Comparison of ENCODE assay signal across 8 cellular contexts in genomic region chr7:44534501-44534900, GRCh38. TPM values are rescaled to one million over a fixed set of nuclear protein-coding genes. Genes with fewer than 3 reads are reported as not detected.
DNase-seq lines count a peak whose midpoint lies in the region; ATAC-seq, FAIRE-seq and TF ChIP-seq lines count a peak whose summit lies in the region.

No MANE protein-coding gene starts in this region.

- peak; percentile 2 for DNase-seq in NCI-H2227 (lab: John Stamatoyannopoulos, UW; ENCODE audit: unreplicated experiment)
- no peak for DNase-seq in NCI-H2227 treated with DMSO at 0.1 percent for 48 hours (lab: John Stamatoyannopoulos, UW)
- DNase-seq in HuH-7 (ENCODE audit: low spot score), result peak; percentile 87
- peak; percentile 89 for DNase-seq in SK-N-SH
- peak; percentile 63 for DNase-seq in activated naive CD8-positive, alpha-beta T cell treated with anti-CD3 and anti-CD28 coated beads for 36 hours
- no peak for DNase-seq in kidney

- H2AFZ ChIP-seq in SK-N-SH (ENCODE audit: low read depth), result no peak overlapping the region

- no peaks in the 10 kb centered on the region for H3K36me3 ChIP-seq in SK-N-SH (replicated peaks in 1 of 2; ENCODE audit: control insufficient read depth in 1 of 2, insufficient read depth in 2 of 2, low read length in 1 of 2)
- no peaks in the 10 kb centered on the region for H3K36me3 ChIP-seq in kidney (ENCODE audit: control insufficient read depth in 1 of 2, insufficient read depth in 2 of 2, low read length in 2 of 2)

- no peaks in the 10 kb centered on the region for H3K4me1 ChIP-seq in SK-N-SH (ENCODE audit: control insufficient read depth in 1 of 2, insufficient read depth in 2 of 2, low read depth in 1 of 2, low read length in 1 of 2)
- no peaks in the 10 kb centered on the region for H3K4me1 ChIP-seq in kidney (ENCODE audit: control insufficient read depth in 1 of 2, insufficient read depth in 1 of 2, low read depth in 1 of 2, low read length in 2 of 2)

- 83% methylated on average over 7 of the region's 7 CpGs for WGBS in SK-N-SH (ENCODE audit: low lambda C conversion rate)

- no peaks in the 10 kb centered on the region for H3K4me1 Mint-ChIP-seq in activated naive CD8-positive, alpha-beta T cell treated with anti-CD3 and anti-CD28 coated beads for 36 hours
- peaks cover 10% of the 10 kb centered on the region for H3K4me1 Mint-ChIP-seq in stimulated activated memory B cell treated with anti-CD40 and anti-IgM and Interleukin-4, amounts not matched to agents 10 μg/mL and 1 μg/mL and 100 μg/mL, for 72 hours

- H3K27me3 Mint-ChIP-seq in activated naive CD8-positive, alpha-beta T cell treated with anti-CD3 and anti-CD28 coated beads for 36 hours, result no peaks in the 10 kb centered on the region
- no peaks in the 10 kb centered on the region for H3K27me3 Mint-ChIP-seq in stimulated activated memory B cell treated with anti-CD40 and anti-IgM and Interleukin-4, amounts not matched to agents 10 μg/mL and 1 μg/mL and 100 μg/mL, for 72 hours

- H3K4me2 ChIP-seq in SK-N-SH, result no peak overlapping the region

- H3K9me3 Mint-ChIP-seq in activated naive CD8-positive, alpha-beta T cell treated with anti-CD3 and anti-CD28 coated beads for 36 hours, result no peaks in the 10 kb centered on the region
- no peaks in the 10 kb centered on the region for H3K9me3 Mint-ChIP-seq in stimulated activated memory B cell treated with anti-CD40 and anti-IgM and Interleukin-4, amounts not matched to agents 10 μg/mL and 1 μg/mL and 100 μg/mL, for 72 hours

- H3K79me2 ChIP-seq in SK-N-SH (ENCODE audit: insufficient read depth), result no peaks in the 10 kb centered on the region

- no peak overlapping the region for H3K9ac ChIP-seq in SK-N-SH
- no peak overlapping the region for H3K9ac ChIP-seq in kidney (ENCODE audit: low read length in 2 of 2)

- no peak overlapping the region for H3K27ac Mint-ChIP-seq in activated naive CD8-positive, alpha-beta T cell treated with anti-CD3 and anti-CD28 coated beads for 36 hours
- H3K27ac Mint-ChIP-seq in stimulated activated memory B cell treated with anti-CD40 and anti-IgM and Interleukin-4, amounts not matched to agents 10 μg/mL and 1 μg/mL and 100 μg/mL, for 72 hours, result no peak overlapping the region

- peak; percentile 57 for ATAC-seq in stimulated activated memory B cell treated with anti-CD40 and anti-IgM and Interleukin-4, amounts not matched to agents 10 μg/mL and 1 μg/mL and 100 μg/mL, for 72 hours
- no peak for ATAC-seq in GM18873 (IDR thresholded peaks at IDR 0.05; ENCODE audit: low FRiP score, unreplicated experiment)

- TF ChIP-seq RAD21 in SK-N-SH (IDR thresholded peaks at IDR 0.05; ENCODE audit: low read length), result peak; percentile 41

- H3K9me3 ChIP-seq in SK-N-SH (no peaks in the 10 kb centered on the region), kidney (ENCODE audit: control insufficient read depth in 1 of 2, low read length in 2 of 2) (no peaks in the 10 kb centered on the region)

- intact Hi-C loops in kidney (cut with DNase I), result no loop called here

- TF ChIP-seq EP300 in SK-N-SH (IDR thresholded peaks at IDR 0.05; ENCODE audit: borderline replicate concordance in 1 of 2, low read depth in 1 of 2, low read length in 1 of 2), result no peak

- CTCF ChIA-PET in SK-N-SH (lab: Yijun Ruan, JAX), result interaction anchor here (0.7 to 5.3 kb wide), 29 partner anchors 10 to 318 kb away, joined by 3 to 34 read pairs (median 4); no protein-coding TSS in a partner anchor

- TF ChIP-seq CTCF in SK-N-SH (IDR thresholded peaks at IDR 0.05), result peak; percentile 73
- peak; percentile 33 for TF ChIP-seq CTCF in kidney (IDR thresholded peaks at IDR 0.05; ENCODE audit: borderline replicate concordance, extremely low read depth, insufficient read depth)

- no peaks in the 10 kb centered on the region for H3K9me2 ChIP-seq in SK-N-SH

- no peaks in the 10 kb centered on the region for H3K36me3 Mint-ChIP-seq in activated naive CD8-positive, alpha-beta T cell treated with anti-CD3 and anti-CD28 coated beads for 36 hours
- no peaks in the 10 kb centered on the region for H3K36me3 Mint-ChIP-seq in stimulated activated memory B cell treated with anti-CD40 and anti-IgM and Interleukin-4, amounts not matched to agents 10 μg/mL and 1 μg/mL and 100 μg/mL, for 72 hours

- no peaks in the 10 kb centered on the region for H4K20me1 ChIP-seq in SK-N-SH (ENCODE audit: insufficient read depth)

- POLR2A ChIA-PET in SK-N-SH (lab: Yijun Ruan, JAX), result no interaction called here

- no peaks in the 10 kb centered on the region for H3K27me3 ChIP-seq in SK-N-SH (ENCODE audit: insufficient read depth)

- H3K27ac ChIP-seq in SK-N-SH (ENCODE audit: low read depth in 2 of 2, low read length in 1 of 2) (no peak overlapping the region), kidney (ENCODE audit: low read depth in 2 of 2, low read length in 2 of 2) (no peak overlapping the region)

- no peak for FAIRE-seq in kidney (lab: Jason Lieb, UNC)

- no peak overlapping the region for H3K4me3 Mint-ChIP-seq in activated naive CD8-positive, alpha-beta T cell treated with anti-CD3 and anti-CD28 coated beads for 36 hours
- H3K4me3 Mint-ChIP-seq in stimulated activated memory B cell treated with anti-CD40 and anti-IgM and Interleukin-4, amounts not matched to agents 10 μg/mL and 1 μg/mL and 100 μg/mL, for 72 hours, result no peak overlapping the region

- no peak overlapping the region for H3K4me3 ChIP-seq in SK-N-SH (ENCODE audit: low read depth in 2 of 2, low read length in 1 of 2)
- H3K4me3 ChIP-seq in kidney (ENCODE audit: low read length in 2 of 2), result no peak overlapping the region

- no peaks in the 10 kb centered on the region for H3F3A ChIP-seq in SK-N-SH (replicated peaks; ENCODE audit: insufficient read depth)

TF ChIP-seq in SK-N-SH, 30 proteins besides CTCF, POLR2A, EP300 and RAD21:
- TF ChIP-seq FOXJ3 (CRISPR knock-in tag; IDR thresholded peaks at IDR 0.05), result no peak
- no peak for TF ChIP-seq GABPA (IDR thresholded peaks at IDR 0.05; ENCODE audit: low read depth)

RNA-seq across cellular contexts. Expression of gene NPC1L1, which starts 6.6 kb away (rescaled TPM):
- polyA plus RNA-seq in SK-N-SH (2012; rRNA removed), result 0.03 TPM in 1 of 2 replicates, not detected in the other
- under 0.01 TPM in 1 of 2 replicates, not detected in the other for polyA plus RNA-seq in SK-N-SH (2012; cell fraction: cytosol; rRNA removed)
- 0.05 and 0.12 TPM in 2 replicates for polyA plus RNA-seq in SK-N-SH (2012; cell fraction: nucleus; rRNA removed)
- total RNA-seq in activated naive CD8-positive, alpha-beta T cell treated with anti-CD3 and anti-CD28 coated beads for 36 hours, result not detected
- 0.88 TPM for total RNA-seq in kidney
- 2.4 TPM for polyA plus RNA-seq in kidney (ENCODE audit: insufficient read depth, low read depth, low replicate concordance)

RNA-seq across cellular contexts. Expression of gene DDX56, which starts 39.2 kb away (rescaled TPM):
- polyA plus RNA-seq in SK-N-SH (2012; rRNA removed) (97.1 and 126 TPM in 2 replicates), kidney (ENCODE audit: insufficient read depth, low read depth, low replicate concordance) (83.6 TPM)
- polyA plus RNA-seq in SK-N-SH (2012; cell fraction: cytosol; rRNA removed), result 44.8 and 68.5 TPM in 2 replicates
- polyA plus RNA-seq in SK-N-SH (2012; cell fraction: nucleus; rRNA removed), result 227 and 338 TPM in 2 replicates
- total RNA-seq in activated naive CD8-positive, alpha-beta T cell treated with anti-CD3 and anti-CD28 coated beads for 36 hours, result 100 to 1,000 TPM; 142 to 154 TPM
- 62.0 TPM for total RNA-seq in kidney

RNA-seq across cellular contexts. Expression of gene NUDCD3, which starts 44.0 kb away (rescaled TPM):
- polyA plus RNA-seq in SK-N-SH (2012; rRNA removed), result 66.0 and 83.1 TPM in 2 replicates
- 66.1 and 72.1 TPM in 2 replicates for polyA plus RNA-seq in SK-N-SH (2012; cell fraction: cytosol; rRNA removed)
- 101 and 142 TPM in 2 replicates for polyA plus RNA-seq in SK-N-SH (2012; cell fraction: nucleus; rRNA removed)
- 10 to 100 TPM; 94.9 to 96.9 TPM for total RNA-seq in activated naive CD8-positive, alpha-beta T cell treated with anti-CD3 and anti-CD28 coated beads for 36 hours
- 97.7 TPM for total RNA-seq in kidney
- polyA plus RNA-seq in kidney (ENCODE audit: insufficient read depth, low read depth, low replicate concordance), result 37.9 TPM

RNA-seq across cellular contexts. Expression of gene TMED4, which starts 47.5 kb away (rescaled TPM):
- 145 and 192 TPM in 2 replicates for polyA plus RNA-seq in SK-N-SH (2012; rRNA removed)
- 101 and 126 TPM in 2 replicates for polyA plus RNA-seq in SK-N-SH (2012; cell fraction: cytosol; rRNA removed)
- 144 and 182 TPM in 2 replicates for polyA plus RNA-seq in SK-N-SH (2012; cell fraction: nucleus; rRNA removed)
- 10 to 100 TPM; 70.3 to 70.8 TPM for total RNA-seq in activated naive CD8-positive, alpha-beta T cell treated with anti-CD3 and anti-CD28 coated beads for 36 hours
- 105 TPM for total RNA-seq in kidney
- 138 TPM for polyA plus RNA-seq in kidney (ENCODE audit: insufficient read depth, low read depth, low replicate concordance)

Comparison
In these comparisons a context has a peak if more than half of its experiments do, and no peak if none do; other contexts are left out.
1. DNase-seq: peak in NCI-H2227 (single experiment), HuH-7 (single experiment), SK-N-SH (single experiment) and activated naive CD8-positive, alpha-beta T cell treated with anti-CD3 and anti-CD28 coated beads for 36 hours (single experiment); none in NCI-H2227 treated with DMSO at 0.1 percent for 48 hours (single experiment) and kidney (single experiment).